8 cellular contexts compared by ENCODE assay signal in genomic region chr2:187581125-187581896, GRCh38. TPM values are rescaled to one million over a fixed set of nuclear protein-coding genes. Genes with fewer than 3 reads are reported as not detected.
DNase-seq lines count a peak whose midpoint lies in the region; ATAC-seq and TF ChIP-seq lines count a peak whose summit lies in the region.

No MANE protein-coding gene starts in this region.

- DNase-seq in A673 (ENCODE audit: low spot score) (peak; percentile 79), GM06990 (ENCODE audit: extremely low read depth, insufficient read length) (no peak), NCI-H446 treated with DMSO at 0.1 percent for 48 hours (lab: John Stamatoyannopoulos, UW) (peak; percentile 32), type B pancreatic cell (ENCODE audit: extremely low spot score, unreplicated experiment) (no peak)

- H3K27me3 Mint-ChIP-seq in brain (no peaks in the 10 kb centered on the region), type B pancreatic cell (no peaks in the 10 kb centered on the region)

- intact Hi-C loops in A673 (cut with micrococcal nuclease; ENCODE audit: unreplicated experiment) = loop anchor here (1.0 to 5.0 kb wide), 5 partner anchors 262 to 1831 kb away; no protein-coding TSS in a partner anchor

- H3K4me1 ChIP-seq in A673 (ENCODE audit: insufficient read depth, low read length, poor library complexity, severe bottlenecking) (peaks cover 24% of the 10 kb centered on the region), liver (ENCODE audit: control insufficient read depth in 4 of 4, insufficient read depth in 4 of 4, low read length in 3 of 4) (peaks cover 0 to 3% (median 1%) of the 10 kb centered on the region in 4 donors)

- TF ChIP-seq CTCF in A673 (conservative IDR thresholded peaks at IDR 0.05; ENCODE audit: low read depth, low read length) (peak; percentile 77), GM06990 (IDR thresholded peaks at IDR 0.05; ENCODE audit: insufficient read depth, low read length, poor library complexity, severe bottlenecking) (peak; percentile 67), brain (conservative IDR thresholded peaks at IDR 0.05) (peak; percentile 66 to 81), liver (IDR thresholded peaks at IDR 0.05; ENCODE audit: low read depth, low read length, missing input control) (peak; percentile 65), type B pancreatic cell (conservative IDR thresholded peaks at IDR 0.05) (peak; percentile 85)

- H3K36me3 Mint-ChIP-seq in brain = no peaks in the 10 kb centered on the region
- H3K36me3 Mint-ChIP-seq in type B pancreatic cell = no peaks in the 10 kb centered on the region

- CTCF ChIA-PET in A673 (lab: Charles Lee) = interaction anchor here (0.5 to 4.1 kb wide), 9 partner anchors 41 to 943 kb away, joined by 3 to 46 read pairs (median 3); no protein-coding TSS in a partner anchor

- POLR2A ChIA-PET in A673 (lab: Charles Lee; ENCODE audit: low non-redundant PET) = no interaction called here

- BruUV-seq in A673 (replicated peaks; lab: Mats Ljungman, UMichigan) = no TSS peak

- peaks cover 23% of the 10 kb centered on the region for H3K4me1 Mint-ChIP-seq in brain
- peaks cover 11% of the 10 kb centered on the region for H3K4me1 Mint-ChIP-seq in type B pancreatic cell (ENCODE audit: unreplicated experiment)

- ATAC-seq in HG02885 (IDR thresholded peaks at IDR 0.05; ENCODE audit: poor library complexity, unreplicated experiment) = peak; percentile 52
- ATAC-seq in GM21737 (IDR thresholded peaks at IDR 0.05; ENCODE audit: unreplicated experiment) = no peak

- H3K27ac Mint-ChIP-seq in brain = peak overlapping the region in 2 of 5 experiments; percentile 28 to 39
- H3K27ac Mint-ChIP-seq in type B pancreatic cell = no peak overlapping the region

- H3K9ac ChIP-seq in liver (ENCODE audit: low read depth in 1 of 2, low read length in 2 of 2) = peak overlapping the region; percentile 30 to 84

- H3K36me3 ChIP-seq in A673 (ENCODE audit: insufficient read depth, low read length, poor library complexity, severe bottlenecking) = no peaks in the 10 kb centered on the region
- no peaks in the 10 kb centered on the region for H3K36me3 ChIP-seq in GM06990 (ENCODE audit: control insufficient read depth, insufficient read depth, low read length)
- H3K36me3 ChIP-seq in liver (ENCODE audit: control insufficient read depth in 4 of 4, insufficient read depth in 3 of 4, low read depth in 1 of 4, low read length in 3 of 4) = no peaks in the 10 kb centered on the region

- H3K4me3 ChIP-seq in A673 (ENCODE audit: low read depth, low read length, poor library complexity, severe bottlenecking) = peak overlapping the region; percentile 28
- no peak overlapping the region for H3K4me3 ChIP-seq in GM06990 (replicated peaks; ENCODE audit: low read depth, low read length)
- H3K4me3 ChIP-seq in liver (ENCODE audit: low read depth in 1 of 3, low read length in 3 of 3) = peak overlapping the region in 1 of 3 donors; percentile 39

- H3K9me3 Mint-ChIP-seq in brain (peaks cover 0 to 4% (median 0%) of the 10 kb centered on the region in 5 experiments), type B pancreatic cell (no peaks in the 10 kb centered on the region)

- H3K9me3 ChIP-seq in A673 (ENCODE audit: low read depth, low read length, poor library complexity, severe bottlenecking) = no peaks in the 10 kb centered on the region
- H3K9me3 ChIP-seq in liver (ENCODE audit: control insufficient read depth in 4 of 4, low read length in 3 of 4) = no peaks in the 10 kb centered on the region

- 2% methylated on average over 4 of the region's 4 CpGs for WGBS in liver

- no peaks in the 10 kb centered on the region for H3K27me3 ChIP-seq in A673 (replicated peaks; ENCODE audit: insufficient read depth, low read depth, low read length, poor library complexity)
- no peaks in the 10 kb centered on the region for H3K27me3 ChIP-seq in GM06990 (replicated peaks; ENCODE audit: control insufficient read depth, insufficient read depth, low read length)
- H3K27me3 ChIP-seq in liver (ENCODE audit: control insufficient read depth in 4 of 4, insufficient read depth in 4 of 4, low read length in 3 of 4) = no peaks in the 10 kb centered on the region

- H3K4me3 Mint-ChIP-seq in brain (peak overlapping the region; percentile 33 to 80 (median 60)), type B pancreatic cell (peak overlapping the region; percentile 12)

- TF ChIP-seq RAD21 in liver (IDR thresholded peaks at IDR 0.05) = peak; percentile 77 to 90

- H3K27ac ChIP-seq in A673 (ENCODE audit: low read depth, low read length, poor library complexity, severe bottlenecking) (no peak overlapping the region), liver (ENCODE audit: low read depth in 1 of 2, low read length in 2 of 2) (no peak overlapping the region)

TF ChIP-seq in liver, 16 proteins besides CTCF, POLR2A, EP300 and RAD21:
- peak; percentile 5 to 23 for TF ChIP-seq HNF4A (conservative IDR thresholded peaks at IDR 0.05)
- peak; percentile 39 for TF ChIP-seq YY1 (IDR thresholded peaks at IDR 0.05)
- TF ChIP-seq TAF1 (conservative IDR thresholded peaks at IDR 0.05) = peak; percentile 6
- TF ChIP-seq, protein P1, sequence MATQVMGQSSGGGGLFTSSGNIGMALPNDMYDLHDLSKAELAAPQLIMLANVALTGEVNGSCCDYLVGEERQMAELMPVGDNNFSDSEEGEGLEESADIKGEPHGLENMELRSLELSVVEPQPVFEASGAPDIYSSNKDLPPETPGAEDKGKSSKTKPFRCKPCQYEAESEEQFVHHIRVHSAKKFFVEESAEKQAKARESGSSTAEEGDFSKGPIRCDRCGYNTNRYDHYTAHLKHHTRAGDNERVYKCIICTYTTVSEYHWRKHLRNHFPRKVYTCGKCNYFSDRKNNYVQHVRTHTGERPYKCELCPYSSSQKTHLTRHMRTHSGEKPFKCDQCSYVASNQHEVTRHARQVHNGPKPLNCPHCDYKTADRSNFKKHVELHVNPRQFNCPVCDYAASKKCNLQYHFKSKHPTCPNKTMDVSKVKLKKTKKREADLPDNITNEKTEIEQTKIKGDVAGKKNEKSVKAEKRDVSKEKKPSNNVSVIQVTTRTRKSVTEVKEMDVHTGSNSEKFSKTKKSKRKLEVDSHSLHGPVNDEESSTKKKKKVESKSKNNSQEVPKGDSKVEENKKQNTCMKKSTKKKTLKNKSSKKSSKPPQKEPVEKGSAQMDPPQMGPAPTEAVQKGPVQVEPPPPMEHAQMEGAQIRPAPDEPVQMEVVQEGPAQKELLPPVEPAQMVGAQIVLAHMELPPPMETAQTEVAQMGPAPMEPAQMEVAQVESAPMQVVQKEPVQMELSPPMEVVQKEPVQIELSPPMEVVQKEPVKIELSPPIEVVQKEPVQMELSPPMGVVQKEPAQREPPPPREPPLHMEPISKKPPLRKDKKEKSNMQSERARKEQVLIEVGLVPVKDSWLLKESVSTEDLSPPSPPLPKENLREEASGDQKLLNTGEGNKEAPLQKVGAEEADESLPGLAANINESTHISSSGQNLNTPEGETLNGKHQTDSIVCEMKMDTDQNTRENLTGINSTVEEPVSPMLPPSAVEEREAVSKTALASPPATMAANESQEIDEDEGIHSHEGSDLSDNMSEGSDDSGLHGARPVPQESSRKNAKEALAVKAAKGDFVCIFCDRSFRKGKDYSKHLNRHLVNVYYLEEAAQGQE (IDR thresholded peaks at IDR 0.05) = no peak

RNA-seq across cellular contexts. Expression of gene TFPI, which starts 27.1 kb away (rescaled TPM):
- 33.6 and 36.3 TPM in 2 replicates for total RNA-seq in A673 (2021)
- 2.3 TPM for polyA plus RNA-seq in brain (ENCODE audit: insufficient read depth, low read depth, low replicate concordance)
- 100 to 1,000 TPM; 109 to 152 TPM for total RNA-seq in liver
- 100 to 1,000 TPM in 1 of 2 donors, 10 to 100 TPM in 1; 55.8 to 211 TPM for polyA plus RNA-seq in liver
- 9.6 and 12.2 TPM in 2 replicates for total RNA-seq in type B pancreatic cell (ENCODE audit: low replicate concordance)

Comparison
In these comparisons a context has a peak if more than half of its experiments do, and no peak if none do; other contexts are left out.
1. DNase-seq: peak in A673 (single experiment) and NCI-H446 treated with DMSO at 0.1 percent for 48 hours (single experiment); none in GM06990 (single experiment) and type B pancreatic cell (single experiment).
2. Peak in every context shown above with its lines, with median percentiles within 50 percentile points of each other: CTCF ChIP-seq.